30 cellular contexts compared by ENCODE assay signal in genomic region chr7:18574235-18574540, GRCh38.
"Had no signal": no experiment of that assay in that cellular context is flagged by ENCODE, and none has a peak within 500 bp of the region (broad histone marks: within the 10 kb centered on the region; RNA-seq: fewer than 3 reads in every experiment).

No MANE protein-coding gene starts in this region.

- H3K4me3 Mint-ChIP-seq: activated CD4-positive, alpha-beta memory T cell treated with anti-CD3 and anti-CD28 coated beads for 36 hours; activated CD4-positive, alpha-beta T cell treated with anti-CD3 and anti-CD28 coated beads for 36 hours; activated CD4-positive, alpha-beta T cell treated with anti-CD3 and anti-CD28 coated beads, Interleukin-2, amount 10 ng/mL, durations not matched to agents 24 days and 14 days; activated CD8-positive, alpha-beta memory T cell treated with anti-CD3 and anti-CD28 coated beads, Interleukin-2, amount 10 ng/mL, durations not matched to agents 7 days and 5 days; activated CD8-positive, alpha-beta T cell treated with anti-CD3 and anti-CD28 coated beads, Interleukin-2, amount 10 ng/mL, durations not matched to agents 7 days and 5 days; activated naive CD4-positive, alpha-beta T cell treated with anti-CD3 and anti-CD28 coated beads for 36 hours; activated naive CD4-positive, alpha-beta T cell treated with anti-CD3 and anti-CD28 coated beads, Interleukin-2, amount 50 U/mL, for 24 hours; activated naive CD8-positive, alpha-beta T cell treated with anti-CD3 and anti-CD28 coated beads for 36 hours; activated naive CD8-positive, alpha-beta T cell treated with anti-CD3 and anti-CD28 coated beads, Interleukin-2, amount 50 U/mL, for 24 hours; activated T-helper 1 cell treated with anti-CD3 and anti-CD28 coated beads, Interleukin-12 subunit alpha, Interleukin-12 subunit beta, Interleukin-2, Interleukin-4 antibody, amounts not matched to agents 30 ng/mL and 10 ng/mL and 1 ng/mL, durations not matched to agents 14 hours and 24 hours and 36 hours; T-helper 17 cell; T-helper 2 cell treated with Interferon-gamma antibody and Interleukin-4, amounts not matched to agents 5 μg/mL and 100 μg/mL, for 36 hours had no signal

- H3K27me3 ChIP-seq: adrenal gland, body of pancreas, colonic mucosa, esophagus squamous epithelium had no signal

- H3K27ac Mint-ChIP-seq: activated CD4-positive, alpha-beta memory T cell treated with anti-CD3 and anti-CD28 coated beads for 36 hours; activated CD4-positive, alpha-beta T cell treated with anti-CD3 and anti-CD28 coated beads for 36 hours; activated CD4-positive, alpha-beta T cell treated with anti-CD3 and anti-CD28 coated beads, Interleukin-2, amount 10 ng/mL, durations not matched to agents 24 days and 14 days; activated CD8-positive, alpha-beta memory T cell treated with anti-CD3 and anti-CD28 coated beads, Interleukin-2, amount 10 ng/mL, durations not matched to agents 7 days and 5 days; activated CD8-positive, alpha-beta T cell treated with anti-CD3 and anti-CD28 coated beads, Interleukin-2, amount 10 ng/mL, durations not matched to agents 7 days and 5 days; activated naive CD4-positive, alpha-beta T cell treated with anti-CD3 and anti-CD28 coated beads for 36 hours; activated naive CD4-positive, alpha-beta T cell treated with anti-CD3 and anti-CD28 coated beads, Interleukin-2, amount 50 U/mL, for 24 hours; activated naive CD8-positive, alpha-beta T cell treated with anti-CD3 and anti-CD28 coated beads for 36 hours; activated naive CD8-positive, alpha-beta T cell treated with anti-CD3 and anti-CD28 coated beads, Interleukin-2, amount 50 U/mL, for 24 hours; activated T-helper 1 cell treated with anti-CD3 and anti-CD28 coated beads, Interleukin-12 subunit alpha, Interleukin-12 subunit beta, Interleukin-2, Interleukin-4 antibody, amounts not matched to agents 30 ng/mL and 10 ng/mL and 1 ng/mL, durations not matched to agents 14 hours and 24 hours and 36 hours; activated T-helper 2 cell treated with anti-CD3 and anti-CD28 coated beads, Interferon-gamma antibody, Interleukin-2, Interleukin-4, amounts not matched to agents 10 μg/mL and 5 μg/mL and 100 μg/mL, durations not matched to agents 14 hours and 24 hours and 36 hours; T-helper 17 cell; T-helper 2 cell treated with Interferon-gamma antibody and Interleukin-4, amounts not matched to agents 5 μg/mL and 100 μg/mL, for 36 hours had no signal

- H3K36me3 Mint-ChIP-seq: activated CD4-positive, alpha-beta memory T cell treated with anti-CD3 and anti-CD28 coated beads for 36 hours; activated CD8-positive, alpha-beta memory T cell treated with anti-CD3 and anti-CD28 coated beads, Interleukin-2, amount 10 ng/mL, durations not matched to agents 7 days and 5 days; activated naive CD4-positive, alpha-beta T cell treated with anti-CD3 and anti-CD28 coated beads, Interleukin-2, amount 50 U/mL, for 24 hours; activated naive CD8-positive, alpha-beta T cell treated with anti-CD3 and anti-CD28 coated beads for 36 hours had no signal

- H3K27me3 Mint-ChIP-seq: activated CD4-positive, alpha-beta memory T cell treated with anti-CD3 and anti-CD28 coated beads for 36 hours; activated CD4-positive, alpha-beta T cell treated with anti-CD3 and anti-CD28 coated beads for 36 hours; activated CD4-positive, alpha-beta T cell treated with anti-CD3 and anti-CD28 coated beads, Interleukin-2, amount 10 ng/mL, durations not matched to agents 24 days and 14 days; activated CD8-positive, alpha-beta memory T cell treated with anti-CD3 and anti-CD28 coated beads, Interleukin-2, amount 10 ng/mL, durations not matched to agents 7 days and 5 days; activated naive CD4-positive, alpha-beta T cell treated with anti-CD3 and anti-CD28 coated beads, Interleukin-2, amount 50 U/mL, for 24 hours; activated naive CD8-positive, alpha-beta T cell treated with anti-CD3 and anti-CD28 coated beads for 36 hours; activated naive CD8-positive, alpha-beta T cell treated with anti-CD3 and anti-CD28 coated beads, Interleukin-2, amount 50 U/mL, for 24 hours; T-helper 17 cell had no signal

- DNase-seq: activated CD4-positive, alpha-beta memory T cell treated with anti-CD3 and anti-CD28 coated beads for 36 hours; activated CD4-positive, alpha-beta T cell treated with anti-CD3 and anti-CD28 coated beads for 36 hours; activated CD4-positive, alpha-beta T cell treated with anti-CD3 and anti-CD28 coated beads, Interleukin-2, amount 10 ng/mL, durations not matched to agents 24 days and 14 days; activated CD4-positive, CD25-positive, alpha-beta regulatory T cell; activated CD4-positive, CD25-positive, alpha-beta regulatory T cell treated with anti-CD3 and anti-CD28 coated beads, Interleukin-2, amount 50 U/mL, for 72 hours; activated CD8-positive, alpha-beta memory T cell treated with anti-CD3 and anti-CD28 coated beads, Interleukin-2, amount 10 ng/mL, durations not matched to agents 7 days and 5 days; activated CD8-positive, alpha-beta memory T cell treated with anti-CD3 and anti-CD28 coated beads, Interleukin-2, amount 50 U/mL, for 4 hours; activated CD8-positive, alpha-beta T cell treated with anti-CD3 and anti-CD28 coated beads, Interleukin-2, amount 10 ng/mL, durations not matched to agents 7 days and 5 days; activated effector memory CD4-positive, alpha-beta T cell treated with anti-CD3 and anti-CD28 coated beads, Interleukin-2, amount 50 U/mL, for 16 hours; activated naive CD4-positive, alpha-beta T cell treated with anti-CD3 and anti-CD28 coated beads for 36 hours; activated naive CD8-positive, alpha-beta T cell treated with anti-CD3 and anti-CD28 coated beads for 36 hours; activated naive CD8-positive, alpha-beta T cell treated with anti-CD3 and anti-CD28 coated beads, Interleukin-2, amount 50 U/mL, for 24 hours; activated T-cell treated with anti-CD3 and anti-CD28 coated beads, Interleukin-2, amount 50 U/mL, for 1 hour; activated T-cell treated with anti-CD3 and anti-CD28 coated beads, Interleukin-2, amount 50 U/mL, for 48 hours; adrenal gland; body of pancreas; central memory CD4-positive, alpha-beta T cell; cerebellar nuclear complex; colonic mucosa; effector CD8-positive, alpha-beta T cell; esophagus squamous epithelium; T-helper 1 cell; T-helper 17 cell; T1000; WERI-Rb-1 had no signal

- H3K4me1 ChIP-seq: adrenal gland, body of pancreas, colonic mucosa, esophagus squamous epithelium had no signal

- H3K36me3 ChIP-seq: adrenal gland, colonic mucosa, esophagus squamous epithelium, WERI-Rb-1 had no signal

- H3K9me3 ChIP-seq: adrenal gland, body of pancreas, colonic mucosa, esophagus squamous epithelium had no signal

- H3K27ac ChIP-seq: adrenal gland, body of pancreas, colonic mucosa, epithelial cell of prostate, esophagus squamous epithelium, WERI-Rb-1 had no signal

- H3K4me3 ChIP-seq: adrenal gland, body of pancreas, colonic mucosa, esophagus squamous epithelium had no signal

- ATAC-seq: activated CD4-positive, alpha-beta T cell treated with anti-CD3 and anti-CD28 coated beads for 36 hours; activated CD8-positive, alpha-beta memory T cell treated with anti-CD3 and anti-CD28 coated beads, Interleukin-2, amount 10 ng/mL, durations not matched to agents 7 days and 5 days; activated CD8-positive, alpha-beta T cell treated with anti-CD3 and anti-CD28 coated beads, Interleukin-2, amount 10 ng/mL, durations not matched to agents 7 days and 5 days; body of pancreas; T-helper 17 cell had no signal

- H3K9me3 Mint-ChIP-seq: activated CD4-positive, alpha-beta memory T cell treated with anti-CD3 and anti-CD28 coated beads for 36 hours; activated CD4-positive, alpha-beta T cell treated with anti-CD3 and anti-CD28 coated beads, Interleukin-2, amount 10 ng/mL, durations not matched to agents 24 days and 14 days; activated naive CD4-positive, alpha-beta T cell treated with anti-CD3 and anti-CD28 coated beads for 36 hours; activated naive CD4-positive, alpha-beta T cell treated with anti-CD3 and anti-CD28 coated beads, Interleukin-2, amount 50 U/mL, for 24 hours; activated naive CD8-positive, alpha-beta T cell treated with anti-CD3 and anti-CD28 coated beads for 36 hours; activated naive CD8-positive, alpha-beta T cell treated with anti-CD3 and anti-CD28 coated beads, Interleukin-2, amount 50 U/mL, for 24 hours; activated T-helper 1 cell treated with anti-CD3 and anti-CD28 coated beads, Interleukin-12 subunit alpha, Interleukin-12 subunit beta, Interleukin-2, Interleukin-4 antibody, amounts not matched to agents 30 ng/mL and 10 ng/mL and 1 ng/mL, durations not matched to agents 14 hours and 24 hours and 36 hours; activated T-helper 2 cell treated with anti-CD3 and anti-CD28 coated beads, Interferon-gamma antibody, Interleukin-2, Interleukin-4, amounts not matched to agents 10 μg/mL and 5 μg/mL and 100 μg/mL, durations not matched to agents 14 hours and 24 hours and 36 hours; T-helper 2 cell treated with Interferon-gamma antibody and Interleukin-4, amounts not matched to agents 5 μg/mL and 100 μg/mL, for 36 hours had no signal

- H3K4me1 Mint-ChIP-seq: activated naive CD4-positive, alpha-beta T cell treated with anti-CD3 and anti-CD28 coated beads, Interleukin-2, amount 50 U/mL, for 24 hours; activated naive CD8-positive, alpha-beta T cell treated with anti-CD3 and anti-CD28 coated beads for 36 hours; T-helper 17 cell had no signal
